8 cellular contexts compared by ENCODE assay signal in genomic region chr7:127514499-127514898, GRCh38.
A peak's percentile ranks its signal among the peaks of the same experiment; 100 is the strongest.
DNase-seq lines count a peak whose midpoint lies in the region; ATAC-seq and TF ChIP-seq lines count a peak whose summit lies in the region.

No MANE protein-coding gene starts in this region.

- no peak overlapping the region for H4K91ac ChIP-seq in IMR-90 (ENCODE audit: insufficient read depth, low read depth, low read length)

- H3K9me2 ChIP-seq in PC-3 (replicated peaks; ENCODE audit: low read length) = no peaks in the 10 kb centered on the region

- dilution Hi-C loops in IMR-90 (cut with HindIII; ENCODE audit: low sequenced_read_pairs, unreplicated experiment) = no loop called here

- no peaks in the 10 kb centered on the region for H3K9me3 ChIP-seq in IMR-90 (ENCODE audit: control insufficient read depth, insufficient read depth, low read length)
- no peaks in the 10 kb centered on the region for H3K9me3 ChIP-seq in PC-3 (ENCODE audit: low read length)

- H3K27ac ChIP-seq in IMR-90 (ENCODE audit: insufficient read depth, low read length) (no peak overlapping the region), PC-3 (ENCODE audit: low read length) (no peak overlapping the region)

- H2BK5ac ChIP-seq in IMR-90 (ENCODE audit: low read depth, low read length, poor library complexity, severe bottlenecking) = no peak overlapping the region

- H3F3A ChIP-seq in PC-3 (ENCODE audit: low read length, unreplicated experiment) = no peaks in the 10 kb centered on the region

- no peak overlapping the region for H4K5ac ChIP-seq in IMR-90 (ENCODE audit: low read depth, low read length)

- no peak overlapping the region for H2AK9ac ChIP-seq in IMR-90 (replicated peaks; ENCODE audit: low read depth, low read length, poor library complexity)

- H3K27me3 ChIP-seq in IMR-90 (ENCODE audit: control insufficient read depth, insufficient read depth, low read length) = no peaks in the 10 kb centered on the region
- H3K27me3 ChIP-seq in PC-3 (ENCODE audit: low read length) = peaks cover 15% of the 10 kb centered on the region; the same call in 1 of the 2 replicates

- H3K4me1 ChIP-seq in IMR-90 (ENCODE audit: control insufficient read depth, insufficient read depth, low read length) (no peaks in the 10 kb centered on the region), PC-3 (ENCODE audit: insufficient read depth, low read length) (no peaks in the 10 kb centered on the region)

- no peak overlapping the region for H3K18ac ChIP-seq in IMR-90 (ENCODE audit: low read depth, low read length)

- H3K4me3 ChIP-seq in IMR-90 (ENCODE audit: insufficient read depth, low read depth, low read length) = no peak overlapping the region
- no peak overlapping the region for H3K4me3 ChIP-seq in PC-3 (ENCODE audit: low read length)

- no peaks in the 10 kb centered on the region for H3K79me2 ChIP-seq in PC-3 (ENCODE audit: low read length)

- CTCF ChIA-PET in IMR-90 (lab: Yijun Ruan, JAX) = interaction anchor here (0.5 to 1.6 kb wide), 4 partner anchors 9 to 711 kb away, joined by 3 to 5 read pairs (median 4); no protein-coding TSS in a partner anchor
- CTCF ChIA-PET in PC-3 (lab: Charles Lee) = interaction anchor here (0.5 to 1.2 kb wide), 6 partner anchors 11 to 714 kb away, joined by 3 to 10 read pairs (median 4); no protein-coding TSS in a partner anchor

- H3K36me3 ChIP-seq in IMR-90 (ENCODE audit: control insufficient read depth, insufficient read depth, low read length) (no peaks in the 10 kb centered on the region), PC-3 (ENCODE audit: low read depth, low read length) (no peaks in the 10 kb centered on the region)

- no peak overlapping the region for H2AK5ac ChIP-seq in IMR-90 (ENCODE audit: low read depth, low read length)

- H3K4ac ChIP-seq in IMR-90 (ENCODE audit: low read depth, low read length) = no peak overlapping the region

- TF ChIP-seq POLR2A in IMR-90 (IDR thresholded peaks at IDR 0.05; ENCODE audit: low read depth, low read length) = no peak

- in situ Hi-C loops in IMR-90 (cut with MboI; ENCODE audit: low sequenced_read_pairs) = loop anchor here (25.0 kb wide), 1 partner anchor 702 kb away; no protein-coding TSS in a partner anchor

- H2BK120ac ChIP-seq in IMR-90 (ENCODE audit: low read depth, low read length) = no peak overlapping the region

- H3K4me2 ChIP-seq in IMR-90 (ENCODE audit: low read depth, low read length) (no peak overlapping the region), PC-3 (ENCODE audit: low read length) (no peak overlapping the region)

- no peak overlapping the region for H4K8ac ChIP-seq in IMR-90 (ENCODE audit: low read depth in 2 of 2, low read length in 2 of 2)

- H3K9ac ChIP-seq in IMR-90 (ENCODE audit: low read depth, low read length) (no peak overlapping the region), PC-3 (ENCODE audit: low read length) (no peak overlapping the region)

- DNase-seq in EH (ENCODE audit: low read depth) = peak; percentile 51
- DNase-seq in IMR-90 = peak; percentile 39
- peak; percentile 57 for DNase-seq in PC-3
- peak; percentile 24 for DNase-seq in fibroblast of gingiva (ENCODE audit: low read depth)
- DNase-seq in putamen (ENCODE audit: low spot score) = peak; percentile 23
- DNase-seq in activated CD8-positive, alpha-beta memory T cell treated with anti-CD3 and anti-CD28 coated beads for 24 hours = no peak
- DNase-seq in activated T-cell treated with anti-CD3 and anti-CD28 coated beads, Interleukin-2, amount 50 U/mL, for 48 hours = no peak
- no peak for DNase-seq in GM19238 (ENCODE audit: insufficient read length, low spot score)

- BruUV-seq in IMR-90 (replicated peaks; lab: Mats Ljungman, UMichigan) (no TSS peak), PC-3 (replicated peaks; lab: Mats Ljungman, UMichigan) (no TSS peak)

- peak; percentile 66 for TF ChIP-seq RAD21 in IMR-90 (IDR thresholded peaks at IDR 0.05; ENCODE audit: low read length)

- H3K14ac ChIP-seq in IMR-90 (replicated peaks; ENCODE audit: low read depth, low read length) = no peak overlapping the region

- ATAC-seq in IMR-90 (ENCODE audit: low read depth) (peak; percentile 79; the same call in 1 of the 2 replicates), PC-3 (peak; percentile 98)

- H3K23ac ChIP-seq in IMR-90 (ENCODE audit: low read depth, low read length) = no peak overlapping the region

- H2BK15ac ChIP-seq in IMR-90 (ENCODE audit: low read depth, low read length) = no peak overlapping the region

- H3K56ac ChIP-seq in IMR-90 (ENCODE audit: extremely low read depth, insufficient read depth, low read length) = no peak overlapping the region

- intact Hi-C loops in IMR-90 (cut with micrococcal nuclease) (loop anchor here (1.0 to 2.0 kb wide), 2 partner anchors 166 to 711 kb away; no protein-coding TSS in a partner anchor), PC-3 (cut with micrococcal nuclease) (loop anchor here (1.0 to 10.0 kb wide), 5 partner anchors 122 to 711 kb away; partner anchors contain the start of gene ZNF800)

- H3K79me1 ChIP-seq in IMR-90 (ENCODE audit: low read depth in 1 of 2, low read length in 2 of 2) = no peaks in the 10 kb centered on the region

- H3K9me1 ChIP-seq in IMR-90 (ENCODE audit: insufficient read depth, low read length) = no peaks in the 10 kb centered on the region

- no peak overlapping the region for H2BK20ac ChIP-seq in IMR-90 (ENCODE audit: low read depth, low read length)

- H4K20me1 ChIP-seq in IMR-90 (ENCODE audit: insufficient read depth, low read length) (no peaks in the 10 kb centered on the region), PC-3 (ENCODE audit: low read length) (no peaks in the 10 kb centered on the region)

- H2AFZ ChIP-seq in IMR-90 (replicated peaks; ENCODE audit: low read length, poor library complexity) (no peak overlapping the region), PC-3 (ENCODE audit: low read length) (no peak overlapping the region)

- TF ChIP-seq CTCF in IMR-90 (conservative IDR thresholded peaks at IDR 0.05; ENCODE audit: low read depth, low read length) = peak; percentile 55
- TF ChIP-seq CTCF in PC-3 (conservative IDR thresholded peaks at IDR 0.05; ENCODE audit: low read depth, low read length) = peak; percentile 62

- POLR2A ChIA-PET in IMR-90 (lab: Charles Lee; ENCODE audit: unreplicated experiment) = no interaction called here
- POLR2A ChIA-PET in PC-3 (lab: Charles Lee; ENCODE audit: unreplicated experiment) = interaction anchor here (0.7 kb wide), 1 partner anchor 217 kb away, joined by 5 read pairs; no protein-coding TSS in a partner anchor

TF ChIP-seq in IMR-90, 13 proteins besides CTCF, POLR2A, EP300 and RAD21:
- TF ChIP-seq SMC3 (IDR thresholded peaks at IDR 0.05; ENCODE audit: low read depth, low read length) (peak; percentile 40), USF2 (IDR thresholded peaks at IDR 0.05; ENCODE audit: low read depth, low read length) (no peak)
TF ChIP-seq in IMR-90: peak in this region for 1.

Comparison
In these comparisons a context has a peak if more than half of its experiments do, and no peak if none do; other contexts are left out.
1. DNase-seq: peak in EH (single experiment), IMR-90 (single experiment), PC-3 (single experiment), fibroblast of gingiva (single experiment) and putamen (single experiment); none in activated CD8-positive, alpha-beta memory T cell treated with anti-CD3 and anti-CD28 coated beads for 24 hours (single experiment), activated T-cell treated with anti-CD3 and anti-CD28 coated beads, Interleukin-2, amount 50 U/mL, for 48 hours (0 of 2) and GM19238 (single experiment).